26 cellular contexts compared by ENCODE assay signal in genomic region chr11:24622262-24622661, GRCh38.
"Had no signal": no experiment of that assay in that cellular context is flagged by ENCODE, and none has a peak within 500 bp of the region (broad histone marks: within the 10 kb centered on the region; RNA-seq: fewer than 3 reads in every experiment).

No MANE protein-coding gene starts in this region.

- H3K27ac Mint-ChIP-seq: activated naive CD8-positive, alpha-beta T cell; activated T-cell treated with anti-CD3 and anti-CD28 coated beads, Interleukin-2, amount 50 U/mL, for 72 hours; naive thymus-derived CD4-positive, alpha-beta T cell; T-helper 2 cell treated with Interferon-gamma antibody and Interleukin-4, amounts not matched to agents 5 μg/mL and 100 μg/mL, for 36 hours had no signal

- H3K4me1 ChIP-seq: body of pancreas, esophagus squamous epithelium, spleen, suprapubic skin, tibial artery had no signal

- H3K9me3 ChIP-seq: body of pancreas, esophagus squamous epithelium, spleen, suprapubic skin, tibial artery had no signal

- ATAC-seq: activated T-cell treated with anti-CD3 and anti-CD28 coated beads, Interleukin-2, amount 50 U/mL, for 72 hours; body of pancreas; left cardiac atrium; naive thymus-derived CD4-positive, alpha-beta T cell; right cardiac atrium had no signal

- H3K4me3 Mint-ChIP-seq: activated naive CD8-positive, alpha-beta T cell; activated T-cell treated with anti-CD3 and anti-CD28 coated beads, Interleukin-2, amount 50 U/mL, for 72 hours; naive thymus-derived CD4-positive, alpha-beta T cell; T-helper 2 cell treated with Interferon-gamma antibody and Interleukin-4, amounts not matched to agents 5 μg/mL and 100 μg/mL, for 36 hours had no signal

- H3K4me1 Mint-ChIP-seq: naive thymus-derived CD4-positive, alpha-beta T cell had no signal

- H3K36me3 ChIP-seq: esophagus squamous epithelium, spleen, suprapubic skin, tibial artery had no signal

- H3K4me3 ChIP-seq: body of pancreas, esophagus squamous epithelium, spleen, suprapubic skin, tibial artery had no signal

- H3K27me3 Mint-ChIP-seq: activated naive CD8-positive, alpha-beta T cell; naive thymus-derived CD4-positive, alpha-beta T cell had no signal

- H3K36me3 Mint-ChIP-seq: activated naive CD8-positive, alpha-beta T cell had no signal

- H3K27ac ChIP-seq: body of pancreas, epithelial cell of prostate, esophagus squamous epithelium, spleen, suprapubic skin, tibial artery had no signal

- DNase-seq: activated CD4-positive, alpha-beta T cell treated with anti-CD3 and anti-CD28 coated beads for 4 hours; activated CD4-positive, alpha-beta T cell treated with anti-CD3 and anti-CD28 coated beads, Interleukin-2, amount 50 U/mL, for 4 hours; activated CD4-positive, CD25-positive, alpha-beta regulatory T cell; activated naive CD4-positive, alpha-beta T cell treated with Interleukin-2 at 50 U/mL for 16 hours; activated T-cell treated with anti-CD3 and anti-CD28 coated beads for 4 hours; activated T-cell treated with anti-CD3 and anti-CD28 coated beads, Interleukin-2, amount 50 U/mL, for 72 hours; aorta; body of pancreas; dermis blood vessel endothelial cell; effector CD4-positive, alpha-beta T cell; esophagus squamous epithelium; foreskin melanocyte; left cardiac atrium; mammary epithelial cell; midbrain; naive thymus-derived CD4-positive, alpha-beta T cell; posterior cingulate gyrus; right cardiac atrium; spleen; stimulated activated naive CD4-positive, alpha-beta T cell; T-helper 1 cell; tibial artery had no signal

- H3K27me3 ChIP-seq: body of pancreas, esophagus squamous epithelium, spleen, suprapubic skin, tibial artery had no signal
